In genomic region chr1:12469990-12470389, GRCh38 we compare ENCODE assay signal across 1 cellular context.
TF ChIP-seq lines count a peak whose summit lies in the region.

No MANE protein-coding gene starts in this region.

TF ChIP-seq in IMR-90, 13 proteins besides CTCF, POLR2A, EP300 and RAD21 (continued from another document):
- no peak for TF ChIP-seq ELK1 (IDR thresholded peaks at IDR 0.05; ENCODE audit: borderline replicate concordance, low read depth, low read length)
- TF ChIP-seq MXI1 (IDR thresholded peaks at IDR 0.05; ENCODE audit: borderline replicate concordance, low read depth, low read length): no peak
- no peak for TF ChIP-seq RCOR1 (IDR thresholded peaks at IDR 0.05; ENCODE audit: insufficient replicate concordance, low read length)
- TF ChIP-seq USF2 (IDR thresholded peaks at IDR 0.05; ENCODE audit: low read depth, low read length): no peak
- no peak for TF ChIP-seq RFX5 (IDR thresholded peaks at IDR 0.05; ENCODE audit: low read depth, low read length)
